1 cellular context compared by ENCODE assay signal in genomic region chr11:831951-832528, GRCh38.
TF ChIP-seq lines count a peak whose summit lies in the region.

No MANE protein-coding gene starts in this region.

TF ChIP-seq in GM12878, 131 proteins besides CTCF, POLR2A, EP300 and RAD21:
- TF ChIP-seq KDM1A (IDR thresholded peaks at IDR 0.05; ENCODE audit: borderline replicate concordance) = no peak
- TF ChIP-seq SUZ12 (IDR thresholded peaks at IDR 0.05; ENCODE audit: unreplicated experiment) = no peak
- TF ChIP-seq CUX1 (IDR thresholded peaks at IDR 0.05; ENCODE audit: insufficient replicate concordance, low read depth, low read length) = no peak
- no peak for TF ChIP-seq MTA2 (IDR thresholded peaks at IDR 0.05; ENCODE audit: low read depth)
- no peak for TF ChIP-seq CEBPB (IDR thresholded peaks at IDR 0.05; ENCODE audit: borderline replicate concordance in 1 of 2, low read depth in 2 of 2, low read length in 2 of 2)
- TF ChIP-seq YY1 (IDR thresholded peaks at IDR 0.05; ENCODE audit: low read depth, low read length) = no peak
- TF ChIP-seq NFXL1 (IDR thresholded peaks at IDR 0.05; ENCODE audit: borderline replicate concordance) = no peak
- TF ChIP-seq ZZZ3 (IDR thresholded peaks at IDR 0.05; ENCODE audit: control insufficient read depth, insufficient read length, low read depth) = no peak
- TF ChIP-seq KAT2A (conservative IDR thresholded peaks at IDR 0.05; ENCODE audit: control insufficient read depth, low read depth, low read length) = no peak
- TF ChIP-seq CREB1 (IDR thresholded peaks at IDR 0.05; ENCODE audit: low read depth) = no peak
- no peak for TF ChIP-seq ZNF622 (IDR thresholded peaks at IDR 0.05)
- no peak for TF ChIP-seq NFYA (IDR thresholded peaks at IDR 0.05; ENCODE audit: borderline replicate concordance, low read depth, low read length)
- no peak for TF ChIP-seq SMAD1 (IDR thresholded peaks at IDR 0.05; ENCODE audit: low read depth, partially characterized antibody)
- no peak for TF ChIP-seq ETV6 (conservative IDR thresholded peaks at IDR 0.05 in 1 of 2, IDR thresholded peaks at IDR 0.05 in 1 of 2; ENCODE audit: borderline replicate concordance in 1 of 2, low read depth in 1 of 2)
- TF ChIP-seq FOS (IDR thresholded peaks at IDR 0.05; ENCODE audit: borderline replicate concordance, extremely low read depth, insufficient read length) = no peak
- TF ChIP-seq NR2F1 (conservative IDR thresholded peaks at IDR 0.05) = no peak
- no peak for TF ChIP-seq PAX8 (IDR thresholded peaks at IDR 0.05)
- no peak for TF ChIP-seq JUNB (IDR thresholded peaks at IDR 0.05)
- TF ChIP-seq CHD2 (IDR thresholded peaks at IDR 0.05; ENCODE audit: borderline replicate concordance, low read depth, low read length) = no peak
